Comparison of ENCODE assay signal across 14 cellular contexts in genomic region chr13:28478127-28478526, GRCh38. TPM values are rescaled to one million over a fixed set of nuclear protein-coding genes. Genes with fewer than 3 reads are reported as not detected.
DNase-seq lines count a peak whose midpoint lies in the region; TF ChIP-seq lines count a peak whose summit lies in the region.
"Had no signal": no experiment of that assay in that cellular context is flagged by ENCODE, and none has a peak within 500 bp of the region (broad histone marks: within the 10 kb centered on the region; RNA-seq: fewer than 3 reads in every experiment).

No MANE protein-coding gene starts in this region.

- H3K27ac Mint-ChIP-seq in osteocyte (ENCODE audit: unreplicated experiment): peak overlapping the region; percentile 63
- H3K27ac Mint-ChIP-seq: CD8-positive, alpha-beta memory T cell had no signal

- peaks cover 39% of the 10 kb centered on the region for H3K4me1 Mint-ChIP-seq in osteocyte (ENCODE audit: unreplicated experiment)
- H3K4me1 Mint-ChIP-seq: CD8-positive, alpha-beta memory T cell had no signal

- peak overlapping the region; percentile 14 for H3K4me3 Mint-ChIP-seq in osteocyte (ENCODE audit: unreplicated experiment)
- H3K4me3 Mint-ChIP-seq: CD8-positive, alpha-beta memory T cell had no signal

- TF ChIP-seq CTCF in osteocyte (IDR thresholded peaks at IDR 0.05): no peak

- no peaks in the 10 kb centered on the region for H3K36me3 Mint-ChIP-seq in osteocyte (ENCODE audit: unreplicated experiment)
- H3K36me3 Mint-ChIP-seq: CD8-positive, alpha-beta memory T cell had no signal

- DNase-seq in EL: peak; percentile 80
- DNase-seq in amniotic stem cell (lab: John Stamatoyannopoulos, UW): peak; percentile 27
- peak; percentile 79 for DNase-seq in fibroblast of peridontal ligament (ENCODE audit: extremely low read depth)
- no peak for DNase-seq in osteocyte (ENCODE audit: extremely low spot score, unreplicated experiment)
- no peak for DNase-seq in stimulated activated naive CD4-positive, alpha-beta T cell (lab: John Stamatoyannopoulos, UW)
- DNase-seq in RKO (ENCODE audit: low spot score): no peak
- DNase-seq in posterior cingulate gyrus: no peak
- DNase-seq in NCI-H1092 (lab: John Stamatoyannopoulos, UW): no peak
- DNase-seq: CD8-positive, alpha-beta memory T cell; DMS 273 treated with DMSO at 0.1 percent for 48 hours; MM.1S; NCI-H1105 treated with DMSO at 0.1 percent for 48 hours; NCI-H187; SK-N-SH had no signal

- no peaks in the 10 kb centered on the region for H3K27me3 Mint-ChIP-seq in osteocyte (ENCODE audit: unreplicated experiment)

- H3K9me3 Mint-ChIP-seq in osteocyte (ENCODE audit: unreplicated experiment): no peaks in the 10 kb centered on the region

- intact Hi-C loops in posterior cingulate gyrus (cut with DNase I): no loop called here

RNA-seq across cellular contexts. Expression of gene FLT1, which starts 16.8 kb away (rescaled TPM):
- total RNA-seq in osteocyte: 3.4 and 3.8 TPM in 2 replicates

Comparison
In these comparisons a context has a peak if more than half of its experiments do, and no peak if none do; other contexts are left out.
1. DNase-seq: peak in EL (single experiment), amniotic stem cell (single experiment) and fibroblast of peridontal ligament (single experiment); none in osteocyte (single experiment), stimulated activated naive CD4-positive, alpha-beta T cell (0 of 6), RKO (single experiment), posterior cingulate gyrus (0 of 10) and NCI-H1092 (single experiment).